26 cellular contexts compared by ENCODE assay signal in the genomic region with DNA sequence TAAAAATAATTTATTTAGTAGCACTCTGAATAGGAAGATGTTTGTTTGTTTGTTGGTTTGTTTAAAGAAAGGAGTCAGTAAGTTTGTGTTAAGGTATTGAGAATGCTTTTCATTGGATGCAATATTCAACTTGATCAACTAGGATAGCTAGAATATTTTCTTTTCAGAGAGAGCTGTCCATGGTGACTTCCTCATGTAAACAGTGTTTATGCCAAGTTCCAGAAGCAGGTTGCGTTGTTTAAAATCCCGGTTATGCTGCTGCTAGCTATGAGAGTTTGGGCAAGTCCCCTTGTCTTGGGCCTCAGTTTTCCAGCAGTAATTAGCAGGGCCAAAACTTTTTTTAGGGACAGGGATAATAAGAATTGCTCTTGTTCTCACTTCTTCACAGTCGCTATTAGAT.
DNase-seq lines count a peak whose midpoint lies in the region; ATAC-seq and TF ChIP-seq lines count a peak whose summit lies in the region.
"Had no signal": no experiment of that assay in that cellular context is flagged by ENCODE, and none has a peak within 500 bp of the region (broad histone marks: within the 10 kb centered on the region; RNA-seq: fewer than 3 reads in every experiment).

No MANE protein-coding gene starts in this region.

- no peaks in the 10 kb centered on the region for H3K4me1 ChIP-seq in GM23338 (ENCODE audit: insufficient read depth)
- H3K4me1 ChIP-seq in HCT116 (ENCODE audit: control insufficient read depth in 1 of 2, insufficient read depth in 2 of 2, low read length in 2 of 2), result no peaks in the 10 kb centered on the region
- no peaks in the 10 kb centered on the region for H3K4me1 ChIP-seq in mucosa of descending colon (ENCODE audit: low read depth)
- H3K4me1 ChIP-seq in tibial nerve, result no peaks in the 10 kb centered on the region
- H3K4me1 ChIP-seq: BE2C, BLaER1 had no signal

- 66 to 83% methylated on average over 3 of the region's 3 CpGs for WGBS in tibial nerve, 2 donors

- H3K4me3 ChIP-seq in GM23338 (no peak overlapping the region), HCT116 (replicated peaks in 1 of 2; ENCODE audit: low read depth in 1 of 2, low read length in 2 of 2) (no peak overlapping the region), mucosa of descending colon (no peak overlapping the region), tibial nerve (no peak overlapping the region)
- H3K4me3 ChIP-seq: BLaER1, GM12878 had no signal

- CTCF ChIA-PET in HCT116 (lab: Charles Lee), result no interaction called here

- BruUV-seq in HCT116 (replicated peaks; lab: Mats Ljungman, UMichigan), result no TSS peak

- DNase-seq in GM23338 (ENCODE audit: low spot score) (peak; percentile 5), HCT116 (ENCODE audit: low read depth, low spot score) (no peak), astrocyte of the hippocampus (ENCODE audit: low read depth, low spot score) (peak; percentile 0), mucosa of descending colon (no peak), tibial nerve (ENCODE audit: low spot score in 2 of 2) (no peak)
- DNase-seq in activated naive CD4-positive, alpha-beta T cell treated with anti-CD3 and anti-CD28 coated beads, Interleukin-2, amount 50 U/mL, for 16 hours, result no peak
- DNase-seq: 8988T; ACHN; BE2C; C1 segment of cervical spinal cord; CD4-positive, alpha-beta memory T cell; CD4-positive, CD25-positive, alpha-beta regulatory T cell; CD8-positive, alpha-beta memory T cell; COR-L47; DMS 273 treated with DMSO at 0.1 percent for 48 hours; DMS153; DMS53; DMS79; DND-41; EL; GDM1 had no signal

- no peaks in the 10 kb centered on the region for H3F3A ChIP-seq in GM23338 (replicated peaks; ENCODE audit: low read depth)

- TF ChIP-seq EP300 in Ishikawa (IDR thresholded peaks at IDR 0.05; ENCODE audit: borderline replicate concordance) (no peak), tibial nerve (IDR thresholded peaks at IDR 0.05) (no peak)

- RAD21 ChIA-PET in HCT116 (lab: Charles Lee; ENCODE audit: low non-redundant PET in 1 of 2, low total read pairs in 2 of 2, uncharacterized antibody in 2 of 2, unreplicated experiment in 2 of 2), result no interaction called here

- H3K36me3 Mint-ChIP-seq in GM23338 (ENCODE audit: low read depth), result no peaks in the 10 kb centered on the region
- H3K36me3 Mint-ChIP-seq: CD14-positive monocyte; CD4-positive, alpha-beta memory T cell; CD4-positive, CD25-positive, alpha-beta regulatory T cell; CD8-positive, alpha-beta memory T cell had no signal

- no peaks in the 10 kb centered on the region for H3K4me1 Mint-ChIP-seq in GM23338
- H3K4me1 Mint-ChIP-seq: CD14-positive monocyte; CD4-positive, alpha-beta memory T cell; CD4-positive, CD25-positive, alpha-beta regulatory T cell; CD8-positive, alpha-beta memory T cell had no signal

- TF ChIP-seq POLR2A in HCT116 (IDR thresholded peaks at IDR 0.05; ENCODE audit: borderline replicate concordance, extremely low read depth, insufficient read depth, insufficient read length), result no peak
- TF ChIP-seq POLR2A in tibial nerve (IDR thresholded peaks at IDR 0.05), result no peak

- TF ChIP-seq CTCF in GM23338 (conservative IDR thresholded peaks at IDR 0.05; ENCODE audit: low read depth in 2 of 2), result no peak
- TF ChIP-seq CTCF in HCT116 (IDR thresholded peaks at IDR 0.05 in 2 of 3, conservative IDR thresholded peaks at IDR 0.05 in 1 of 3; ENCODE audit: borderline replicate concordance in 1 of 3, insufficient read depth in 1 of 3, low read depth in 2 of 3, low read length in 2 of 3), result no peak
- no peak for TF ChIP-seq CTCF in mucosa of descending colon (IDR thresholded peaks at IDR 0.05)
- TF ChIP-seq CTCF in tibial nerve (IDR thresholded peaks at IDR 0.05), result no peak

- H3K27me3 Mint-ChIP-seq in GM23338 (ENCODE audit: insufficient read depth, low read depth, poor library complexity), result no peaks in the 10 kb centered on the region
- H3K27me3 Mint-ChIP-seq: CD4-positive, alpha-beta memory T cell; CD4-positive, CD25-positive, alpha-beta regulatory T cell; CD8-positive, alpha-beta memory T cell had no signal

- TF ChIP-seq RAD21 in HCT116 (IDR thresholded peaks at IDR 0.05; ENCODE audit: low read depth), result no peak
- no peak for TF ChIP-seq RAD21 in Ishikawa (IDR thresholded peaks at IDR 0.05; ENCODE audit: low read depth)

- POLR2A ChIA-PET in HCT116 (lab: Charles Lee), result no interaction called here

- H2AFZ ChIP-seq in GM23338 (no peak overlapping the region), HCT116 (ENCODE audit: low read depth, low read length, poor library complexity, severe bottlenecking) (no peak overlapping the region)

- H3K4me3 Mint-ChIP-seq in GM23338, result no peak overlapping the region
- H3K4me3 Mint-ChIP-seq: CD14-positive monocyte; CD4-positive, alpha-beta memory T cell; CD4-positive, CD25-positive, alpha-beta regulatory T cell; CD8-positive, alpha-beta memory T cell had no signal

- H4K20me1 ChIP-seq in GM23338 (replicated peaks; ENCODE audit: insufficient read depth) (no peaks in the 10 kb centered on the region), HCT116 (ENCODE audit: insufficient read depth) (no peaks in the 10 kb centered on the region)
- H4K20me1 ChIP-seq: BLaER1 had no signal

- no peak overlapping the region for H3K27ac Mint-ChIP-seq in GM23338
- H3K27ac Mint-ChIP-seq: CD14-positive monocyte; CD4-positive, alpha-beta memory T cell; CD4-positive, CD25-positive, alpha-beta regulatory T cell; CD8-positive, alpha-beta memory T cell had no signal

- H3K9me3 Mint-ChIP-seq in GM23338, result no peaks in the 10 kb centered on the region

- intact Hi-C loops in HCT116 (cut with micrococcal nuclease), result no loop called here
- intact Hi-C loops in mucosa of descending colon (cut with DNase I, micrococcal nuclease), result no loop called here

- no peak for ATAC-seq in GM23338
- ATAC-seq in HCT116, result no peak
- no peak for ATAC-seq in mucosa of descending colon
- no peak for ATAC-seq in GM21576 (IDR thresholded peaks at IDR 0.05; ENCODE audit: unreplicated experiment)
- ATAC-seq: GM12878 had no signal

- H3K27me3 ChIP-seq in GM23338 (ENCODE audit: insufficient read depth) (no peaks in the 10 kb centered on the region), HCT116 (ENCODE audit: insufficient read depth, low read length) (no peaks in the 10 kb centered on the region), tibial nerve (no peaks in the 10 kb centered on the region)
- H3K27me3 ChIP-seq: BE2C, BLaER1 had no signal

- H3K79me2 ChIP-seq in GM23338 (replicated peaks; ENCODE audit: insufficient read depth), result no peaks in the 10 kb centered on the region
- H3K79me2 ChIP-seq in HCT116 (ENCODE audit: insufficient read depth, low read length), result no peaks in the 10 kb centered on the region

- H3K9ac ChIP-seq in HCT116 (ENCODE audit: low read length), result no peak overlapping the region
- H3K9ac ChIP-seq: BLaER1 had no signal

- H3K9me2 ChIP-seq in GM23338 (ENCODE audit: insufficient read depth), result no peaks in the 10 kb centered on the region; the same call in 1 of the 2 replicates
- H3K9me2 ChIP-seq in HCT116 (ENCODE audit: insufficient read depth), result no peaks in the 10 kb centered on the region

- H3K36me3 ChIP-seq in GM23338 (ENCODE audit: insufficient read depth) (no peaks in the 10 kb centered on the region), HCT116 (ENCODE audit: control insufficient read depth in 1 of 2, insufficient read depth in 2 of 2, low read length in 2 of 2) (no peaks in the 10 kb centered on the region), mucosa of descending colon (ENCODE audit: low read depth) (no peaks in the 10 kb centered on the region), tibial nerve (no peaks in the 10 kb centered on the region)
- H3K36me3 ChIP-seq: BE2C, BLaER1 had no signal

- H3K9me3 ChIP-seq in HCT116 (ENCODE audit: control insufficient read depth in 1 of 2, insufficient read depth in 1 of 2, low read depth in 1 of 2, low read length in 2 of 2) (no peaks in the 10 kb centered on the region), mucosa of descending colon (no peaks in the 10 kb centered on the region), tibial nerve (no peaks in the 10 kb centered on the region)
- H3K9me3 ChIP-seq: BE2C, BLaER1 had no signal

- H3K4me2 ChIP-seq in GM23338 (no peak overlapping the region), HCT116 (ENCODE audit: low read length) (no peak overlapping the region)
- H3K4me2 ChIP-seq: BLaER1 had no signal

- H3K27ac ChIP-seq in GM23338 (ENCODE audit: low read depth) (no peak overlapping the region), HCT116 (ENCODE audit: low read depth, low read length) (no peak overlapping the region), tibial nerve (no peak overlapping the region)
- H3K27ac ChIP-seq: BLaER1 had no signal

TF ChIP-seq in HCT116, 20 proteins besides CTCF, POLR2A, EP300 and RAD21 (continues in another document):
- TF ChIP-seq CBX3 (IDR thresholded peaks at IDR 0.05; ENCODE audit: low read depth), result no peak

TF ChIP-seq in Ishikawa, 13 proteins besides CTCF, POLR2A, EP300 and RAD21 (continues in another document):
- TF ChIP-seq EGR1 (IDR thresholded peaks at IDR 0.05) (no peak), USF1 (IDR thresholded peaks at IDR 0.05) (no peak)
- TF ChIP-seq, protein P1, sequence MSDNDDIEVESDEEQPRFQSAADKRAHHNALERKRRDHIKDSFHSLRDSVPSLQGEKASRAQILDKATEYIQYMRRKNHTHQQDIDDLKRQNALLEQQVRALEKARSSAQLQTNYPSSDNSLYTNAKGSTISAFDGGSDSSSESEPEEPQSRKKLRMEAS (IDR thresholded peaks at IDR 0.05), result no peak

Comparison
In these comparisons a context has a peak if more than half of its experiments do, and no peak if none do; other contexts are left out.
1. DNase-seq: peak in GM23338 (single experiment) and astrocyte of the hippocampus (single experiment); none in HCT116 (single experiment), mucosa of descending colon (0 of 3), activated naive CD4-positive, alpha-beta T cell treated with anti-CD3 and anti-CD28 coated beads, Interleukin-2, amount 50 U/mL, for 16 hours (single experiment) and tibial nerve (0 of 2).